Comparison of ENCODE assay signal across 16 cellular contexts in the genomic region with DNA sequence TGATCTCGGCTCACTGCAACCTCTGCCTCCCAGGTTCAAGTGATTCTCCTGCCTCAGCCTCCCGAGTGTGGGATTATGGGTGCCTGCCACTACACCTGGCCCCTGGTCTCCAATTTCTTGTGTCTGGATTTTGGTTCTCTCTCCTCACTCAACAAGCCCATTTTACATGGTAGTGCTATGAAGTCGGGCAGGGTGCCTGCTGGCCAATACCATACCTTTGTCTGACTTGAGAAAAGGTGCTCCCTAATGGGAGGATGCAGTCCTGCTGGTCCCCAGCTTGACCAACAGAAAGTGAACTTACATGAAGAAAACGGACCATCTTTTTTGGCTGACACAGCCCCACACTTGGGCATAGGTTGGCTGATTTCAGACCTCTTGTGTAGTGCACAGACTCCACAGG. TPM values are rescaled to one million over a fixed set of nuclear protein-coding genes. Genes with fewer than 3 reads are reported as not detected.
DNase-seq lines count a peak whose midpoint lies in the region; ATAC-seq and TF ChIP-seq lines count a peak whose summit lies in the region.
"Had no signal": no experiment of that assay in that cellular context is flagged by ENCODE, and none has a peak within 500 bp of the region (broad histone marks: within the 10 kb centered on the region; RNA-seq: fewer than 3 reads in every experiment).

No MANE protein-coding gene starts in this region.

- TF ChIP-seq POLR2A in testis (IDR thresholded peaks at IDR 0.05) = no peak

- TF ChIP-seq CTCF in Loucy (conservative IDR thresholded peaks at IDR 0.05; ENCODE audit: low read length) (no peak), testis (IDR thresholded peaks at IDR 0.05) (no peak)

- peaks cover 6% of the 10 kb centered on the region for H3K9me3 Mint-ChIP-seq in activated naive CD8-positive, alpha-beta T cell treated with anti-CD3 and anti-CD28 coated beads, Interleukin-2, amount 10 ng/mL, durations not matched to agents 7 days and 5 days
- peaks cover 5% of the 10 kb centered on the region for H3K9me3 Mint-ChIP-seq in activated naive CD8-positive, alpha-beta T cell treated with anti-CD3 and anti-CD28 coated beads for 36 hours
- peaks cover 0 to 6% (median 3%) of the 10 kb centered on the region in 9 donors for H3K9me3 Mint-ChIP-seq in naive thymus-derived CD8-positive, alpha-beta T cell

- H3F3A ChIP-seq in Loucy (ENCODE audit: low read depth) = no peaks in the 10 kb centered on the region

- H3K36me3 Mint-ChIP-seq in activated naive CD8-positive, alpha-beta T cell treated with anti-CD3 and anti-CD28 coated beads, Interleukin-2, amount 10 ng/mL, durations not matched to agents 7 days and 5 days = no peaks in the 10 kb centered on the region
- no peaks in the 10 kb centered on the region for H3K36me3 Mint-ChIP-seq in activated naive CD8-positive, alpha-beta T cell treated with anti-CD3 and anti-CD28 coated beads for 36 hours
- peaks cover 0 to 2% (median 0%) of the 10 kb centered on the region in 3 donors for H3K36me3 Mint-ChIP-seq in naive thymus-derived CD8-positive, alpha-beta T cell

- 0 out of 2 replicates have a peak overlapping the region, but pooled peaks have one; percentile 3 for H2AFZ ChIP-seq in Loucy (ENCODE audit: low read length)

- no peaks in the 10 kb centered on the region for H4K20me1 ChIP-seq in Loucy (ENCODE audit: insufficient read depth, low read length, poor library complexity, severe bottlenecking)
- H4K20me1 ChIP-seq: BLaER1 treated with 17β-estradiol and CSF1 and Interleukin-3, amounts not matched to agents 10 nM and 100 nM had no signal

- H3K79me2 ChIP-seq in Loucy (ENCODE audit: insufficient read depth, low read length) = no peaks in the 10 kb centered on the region

- peaks cover 11% of the 10 kb centered on the region for H3K27me3 Mint-ChIP-seq in activated naive CD8-positive, alpha-beta T cell treated with anti-CD3 and anti-CD28 coated beads, Interleukin-2, amount 10 ng/mL, durations not matched to agents 7 days and 5 days
- peaks cover 19% of the 10 kb centered on the region for H3K27me3 Mint-ChIP-seq in activated naive CD8-positive, alpha-beta T cell treated with anti-CD3 and anti-CD28 coated beads for 36 hours
- H3K27me3 Mint-ChIP-seq in naive thymus-derived CD8-positive, alpha-beta T cell = peaks cover 0 to 18% (median 10%) of the 10 kb centered on the region in 5 donors

- H3K9me3 ChIP-seq in Loucy (ENCODE audit: insufficient read depth, low read depth, low read length) (no peaks in the 10 kb centered on the region), testis (no peaks in the 10 kb centered on the region)
- H3K9me3 ChIP-seq: HAP-1 had no signal

- H3K4me3 Mint-ChIP-seq in activated naive CD8-positive, alpha-beta T cell treated with anti-CD3 and anti-CD28 coated beads, Interleukin-2, amount 10 ng/mL, durations not matched to agents 7 days and 5 days = peak overlapping the region; percentile 26
- H3K4me3 Mint-ChIP-seq in activated naive CD8-positive, alpha-beta T cell treated with anti-CD3 and anti-CD28 coated beads for 36 hours = no peak overlapping the region
- H3K4me3 Mint-ChIP-seq in naive thymus-derived CD8-positive, alpha-beta T cell = peak overlapping the region in 4 of 10 donors; percentile 5 to 89 (median 70)

- no peak overlapping the region for H3K9ac ChIP-seq in Loucy (ENCODE audit: low read depth, low read length, poor library complexity, severe bottlenecking)

- no peak overlapping the region for H3K4me2 ChIP-seq in Loucy (ENCODE audit: low read depth, low read length, poor library complexity, severe bottlenecking)

- H3K27ac Mint-ChIP-seq in activated naive CD8-positive, alpha-beta T cell treated with anti-CD3 and anti-CD28 coated beads, Interleukin-2, amount 10 ng/mL, durations not matched to agents 7 days and 5 days = peak overlapping the region; percentile 56
- H3K27ac Mint-ChIP-seq in activated naive CD8-positive, alpha-beta T cell treated with anti-CD3 and anti-CD28 coated beads for 36 hours = no peak overlapping the region
- H3K27ac Mint-ChIP-seq in naive thymus-derived CD8-positive, alpha-beta T cell = peak overlapping the region in 8 of 10 donors; percentile 21 to 91 (median 62)
- H3K27ac Mint-ChIP-seq: CD4-positive, alpha-beta T cell had no signal

- 78 to 88% methylated on average over 4 of the region's 4 CpGs for WGBS in testis, 2 donors

- peaks cover 19% of the 10 kb centered on the region for H3K4me1 ChIP-seq in Loucy (ENCODE audit: insufficient read depth, low read length, poor library complexity, severe bottlenecking)
- H3K4me1 ChIP-seq in testis = peaks cover 4% of the 10 kb centered on the region
- H3K4me1 ChIP-seq: HAP-1 had no signal

- no peak overlapping the region for H3K27ac ChIP-seq in testis

- intact Hi-C loops in testis (cut with DNase I; ENCODE audit: low total_unique reads) = no loop called here

- H3K27me3 ChIP-seq in Loucy (ENCODE audit: insufficient read depth, low read length, poor library complexity, severe bottlenecking) (no peaks in the 10 kb centered on the region), testis (no peaks in the 10 kb centered on the region)

- POLR2A ChIA-PET in activated naive CD8-positive, alpha-beta T cell treated with anti-CD3 and anti-CD28 coated beads, Interleukin-2, amount 10 ng/mL, durations not matched to agents 7 days and 5 days (lab: Charles Lee) = interaction anchor here (3.9 kb wide), 1 partner anchor 85 kb away, joined by 15 read pairs; a partner anchor contains a TSS
- POLR2A ChIA-PET in naive thymus-derived CD8-positive, alpha-beta T cell (lab: Charles Lee) = interaction anchor here (2.0 to 2.3 kb wide), 2 partner anchors 222 to 250 kb away, joined by 6 to 21 read pairs; no protein-coding TSS in a partner anchor

- H3K9me2 ChIP-seq in Loucy (replicated peaks; ENCODE audit: low read depth, low read length) = no peaks in the 10 kb centered on the region

- H3K4me1 Mint-ChIP-seq in activated naive CD8-positive, alpha-beta T cell treated with anti-CD3 and anti-CD28 coated beads, Interleukin-2, amount 10 ng/mL, durations not matched to agents 7 days and 5 days = peaks cover 27% of the 10 kb centered on the region
- peaks cover 24% of the 10 kb centered on the region for H3K4me1 Mint-ChIP-seq in activated naive CD8-positive, alpha-beta T cell treated with anti-CD3 and anti-CD28 coated beads for 36 hours
- peaks cover 19 to 31% (median 30%) of the 10 kb centered on the region in 4 donors for H3K4me1 Mint-ChIP-seq in naive thymus-derived CD8-positive, alpha-beta T cell

- no peak for ATAC-seq in activated naive CD8-positive, alpha-beta T cell treated with anti-CD3 and anti-CD28 coated beads, Interleukin-2, amount 10 ng/mL, durations not matched to agents 7 days and 5 days (ENCODE audit: low read depth)
- no peak for ATAC-seq in naive thymus-derived CD8-positive, alpha-beta T cell
- no peak for ATAC-seq in GM18502 (IDR thresholded peaks at IDR 0.05; ENCODE audit: poor library complexity, unreplicated experiment)
- ATAC-seq: GM12878 had no signal

- H3K4me3 ChIP-seq in Loucy (ENCODE audit: low read length, poor library complexity, severe bottlenecking) = no peak overlapping the region
- H3K4me3 ChIP-seq in testis = no peak overlapping the region
- H3K4me3 ChIP-seq: BLaER1 treated with 17β-estradiol and CSF1 and Interleukin-3, amounts not matched to agents 10 nM and 100 nM; GM12878; HAP-1 had no signal

- DNase-seq in activated naive CD8-positive, alpha-beta T cell treated with anti-CD3 and anti-CD28 coated beads, Interleukin-2, amount 10 ng/mL, durations not matched to agents 7 days and 5 days = no peak
- no peak for DNase-seq in activated naive CD8-positive, alpha-beta T cell treated with anti-CD3 and anti-CD28 coated beads for 36 hours
- DNase-seq in naive thymus-derived CD8-positive, alpha-beta T cell = no peak
- no peak for DNase-seq in testis
- DNase-seq in NCI-H2171 treated with DMSO at 0.1 percent for 48 hours (lab: John Stamatoyannopoulos, UW) = no peak
- DNase-seq: ACHN; Calu3; CD4-positive, alpha-beta T cell; DMS 273 treated with DMSO at 0.1 percent for 48 hours had no signal

- H3K36me3 ChIP-seq in Loucy (ENCODE audit: insufficient read depth, low read length) = no peaks in the 10 kb centered on the region
- no peaks in the 10 kb centered on the region for H3K36me3 ChIP-seq in testis (ENCODE audit: low read depth, missing control alignments)
- H3K36me3 ChIP-seq: BLaER1 treated with 17β-estradiol and CSF1 and Interleukin-3, amounts not matched to agents 10 nM and 100 nM; HAP-1 had no signal

RNA-seq across cellular contexts. Expression of a gene that starts 21.6 kb away (rescaled TPM):
- total RNA-seq in activated naive CD8-positive, alpha-beta T cell treated with anti-CD3 and anti-CD28 coated beads, Interleukin-2, amount 10 ng/mL, durations not matched to agents 7 days and 5 days = 1 to 10 TPM in 1 of 2 experiments, under 1 TPM in 1; 0.96 to 1.6 TPM
- under 1 TPM; 0.47 to 0.62 TPM for total RNA-seq in activated naive CD8-positive, alpha-beta T cell treated with anti-CD3 and anti-CD28 coated beads for 36 hours
- total RNA-seq in naive thymus-derived CD8-positive, alpha-beta T cell = 1 to 10 TPM in 1 of 2 experiments, under 1 TPM in 1; 0.60 to 1.0 TPM
- polyA plus RNA-seq in naive thymus-derived CD8-positive, alpha-beta T cell = under 1 TPM in 1 of 3 donors, not detected in 2; 0.22 TPM
- 1 to 10 TPM in 1 of 2 donors, under 1 TPM in 1; 0.93 to 1.1 TPM for total RNA-seq in testis
- polyA plus RNA-seq in testis (ENCODE audit: insufficient read depth, low read depth, low replicate concordance) = 10.1 TPM
- total RNA-seq: A172, G401 had no signal
